In the genomic region with DNA sequence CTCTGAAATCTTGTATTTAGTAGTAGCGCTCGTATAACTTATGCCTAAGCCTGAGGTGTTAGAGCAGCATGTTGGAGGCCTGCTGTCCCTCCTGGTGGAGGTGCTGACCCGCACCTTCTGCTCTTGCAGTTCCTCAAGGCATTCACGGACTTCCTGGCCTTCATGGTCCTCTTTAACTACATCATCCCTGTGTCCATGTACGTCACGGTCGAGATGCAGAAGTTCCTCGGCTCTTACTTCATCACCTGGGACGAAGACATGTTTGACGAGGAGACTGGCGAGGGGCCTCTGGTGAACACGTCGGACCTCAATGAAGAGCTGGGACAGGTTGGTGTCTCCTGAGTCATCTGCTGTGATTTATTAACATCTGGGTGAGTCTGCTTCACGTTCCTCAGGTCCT, we compare ENCODE assay signal across 16 cellular contexts.
DNase-seq lines count a peak whose midpoint lies in the region; TF ChIP-seq lines count a peak whose summit lies in the region.
"Had no signal": no experiment of that assay in that cellular context is flagged by ENCODE, and none has a peak within 500 bp of the region (broad histone marks: within the 10 kb centered on the region; RNA-seq: fewer than 3 reads in every experiment).

No MANE protein-coding gene starts in this region.

- no peaks in the 10 kb centered on the region for H3K4me1 Mint-ChIP-seq in endodermal cell
- H3K4me1 Mint-ChIP-seq: CD4-positive, alpha-beta memory T cell; GM23338; H9 had no signal

- peaks cover 81% of the 10 kb centered on the region for H3K36me3 Mint-ChIP-seq in endodermal cell (ENCODE audit: low read depth)

- no peaks in the 10 kb centered on the region for H3K27me3 ChIP-seq in endodermal cell (ENCODE audit: control insufficient read depth, insufficient read depth, low read length, poor library complexity, severe bottlenecking)
- H3K27me3 ChIP-seq in sigmoid colon, result no peaks in the 10 kb centered on the region

- H3K9ac ChIP-seq in endodermal cell (ENCODE audit: extremely low read depth, low read length, poor library complexity, severe bottlenecking), result no peak overlapping the region

- H3K27me3 Mint-ChIP-seq in endodermal cell (ENCODE audit: insufficient read depth), result no peaks in the 10 kb centered on the region
- H3K27me3 Mint-ChIP-seq: CD4-positive, alpha-beta memory T cell had no signal

- TF ChIP-seq POLR2A in sigmoid colon (IDR thresholded peaks at IDR 0.05), result no peak

- no peaks in the 10 kb centered on the region for H3K9me3 Mint-ChIP-seq in endodermal cell
- H3K9me3 Mint-ChIP-seq: CD4-positive, alpha-beta memory T cell; H9 had no signal

- H3K4me1 ChIP-seq in endodermal cell (ENCODE audit: control insufficient read depth, insufficient read depth, low read length) (no peaks in the 10 kb centered on the region), sigmoid colon (no peaks in the 10 kb centered on the region)

- no peak for TF ChIP-seq CTCF in endodermal cell (conservative IDR thresholded peaks at IDR 0.05)
- no peak for TF ChIP-seq CTCF in sigmoid colon (IDR thresholded peaks at IDR 0.05)

- TF ChIP-seq EP300 in sigmoid colon (IDR thresholded peaks at IDR 0.05), result no peak

- 92 to 96% methylated on average over 11 to 14 of the region's 14 CpGs for WGBS in endodermal cell (ENCODE audit: insufficient coverage in 1 of 2, insufficient read length in 1 of 2), 2 experiments
- 95 to 96% methylated on average over 14 of the region's 14 CpGs for WGBS in sigmoid colon, 2 donors

- H3K9me3 ChIP-seq in endodermal cell (ENCODE audit: control insufficient read depth, low read length) (no peaks in the 10 kb centered on the region), sigmoid colon (no peaks in the 10 kb centered on the region)

- intact Hi-C loops in posterior vena cava (cut with DNase I), result no loop called here
- intact Hi-C loops in sigmoid colon (cut with DNase I), result no loop called here

- DNase-seq in endodermal cell (no peak), mesenteric fat pad (ENCODE audit: low spot score) (peak; percentile 73), posterior vena cava (ENCODE audit: low spot score) (peak; percentile 36), sigmoid colon (peak; percentile 34), NCI-H2081 treated with DMSO at 0.1 percent for 48 hours (lab: John Stamatoyannopoulos, UW) (no peak), epidermal melanocyte (ENCODE audit: insufficient read length, low spot score) (no peak), NCI-H1930 (lab: John Stamatoyannopoulos, UW) (no peak)
- DNase-seq: C1 segment of cervical spinal cord; Calu3; CD4-positive, alpha-beta memory T cell; COR-L47; DMS53; DMS79 treated with DMSO at 0.1 percent for 48 hours; GF-D8; H9 had no signal

- H3K27ac ChIP-seq in endodermal cell (ENCODE audit: low read depth, low read length) (no peak overlapping the region), sigmoid colon (no peak overlapping the region)

- no peak overlapping the region for H3K4me3 Mint-ChIP-seq in endodermal cell
- H3K4me3 Mint-ChIP-seq: CD4-positive, alpha-beta memory T cell; GM23338; H9 had no signal

- H3K27ac Mint-ChIP-seq in endodermal cell, result peak overlapping the region; percentile 44
- H3K27ac Mint-ChIP-seq: GM23338 had no signal

- peaks cover 88% of the 10 kb centered on the region for H3K36me3 ChIP-seq in endodermal cell (ENCODE audit: control insufficient read depth, insufficient read depth, low read length)
- peaks cover 4 to 68% (median 6%) of the 10 kb centered on the region in 4 donors for H3K36me3 ChIP-seq in sigmoid colon

- no peak overlapping the region for H3K4me3 ChIP-seq in endodermal cell (ENCODE audit: low read length)
- no peak overlapping the region for H3K4me3 ChIP-seq in sigmoid colon
- H3K4me3 ChIP-seq: GM23338 had no signal

Comparison
In these comparisons a context has a peak if more than half of its experiments do, and no peak if none do; other contexts are left out.
1. DNase-seq: peak in mesenteric fat pad (single experiment), posterior vena cava (single experiment) and sigmoid colon (single experiment); none in endodermal cell (single experiment), NCI-H2081 treated with DMSO at 0.1 percent for 48 hours (single experiment), epidermal melanocyte (single experiment) and NCI-H1930 (0 of 2).